In genomic region chr17:29622337-29623282, GRCh38 we compare ENCODE assay signal across 7 cellular contexts. TPM values are rescaled to one million over a fixed set of nuclear protein-coding genes. Genes with fewer than 3 reads are reported as not detected.
DNase-seq lines count a peak whose midpoint lies in the region; ATAC-seq and TF ChIP-seq lines count a peak whose summit lies in the region.

Gene CORO6, minus strand, starts transcription at chr17:29622912. Its CDS starts 1,491 bp downstream, at chr17:29621421.

- H3K27ac ChIP-seq in SJSA1: no peak within 1 kb of the TSS
- H3K27ac ChIP-seq in adrenal gland: no peak within 1 kb of the TSS
- H3K27ac ChIP-seq in right atrium auricular region: peak within 1 kb of the TSS; percentile 82 to 86
- peak within 1 kb of the TSS; percentile 26 to 70 for H3K27ac ChIP-seq in prostate gland

- H3K27me3 ChIP-seq in SJSA1 (replicated peaks) (no peaks in the 10 kb centered on the region), adrenal gland (no peaks in the 10 kb centered on the region), right atrium auricular region (no peaks in the 10 kb centered on the region), prostate gland (replicated peaks; ENCODE audit: insufficient read depth) (no peaks in the 10 kb centered on the region)

- peak in 1 of 2 experiments; percentile 55 for DNase-seq in SJSA1 (ENCODE audit: low read depth in 1 of 2, low spot score in 2 of 2)
- peak in 6 of 7 donors; percentile 30 to 62 (median 50) for DNase-seq in adrenal gland
- DNase-seq in right atrium auricular region (ENCODE audit: low spot score): no peak
- no peak for DNase-seq in prostate gland (ENCODE audit: low spot score)

- WGBS in adrenal gland, 4 donors: 2 to 29% (median 5%) methylated on average over 12 to 77 of the region's 77 CpGs
- WGBS in prostate gland: 9% methylated on average over 54 of the region's 77 CpGs

- TF ChIP-seq CTCF in adrenal gland (IDR thresholded peaks at IDR 0.05) (no peak), right atrium auricular region (IDR thresholded peaks at IDR 0.05) (no peak), prostate gland (IDR thresholded peaks at IDR 0.05) (no peak)

- intact Hi-C loops in adrenal gland (cut with DNase I) (loop anchor here in 1 of 2 donors (10.0 kb wide), 2 partner anchors 62 to 152 kb away; no protein-coding TSS in a partner anchor), prostate gland (cut with DNase I) (no loop called here)

- H3K4me3 ChIP-seq in SJSA1 (peak within 1 kb of the TSS; percentile 52), adrenal gland (peak within 1 kb of the TSS; percentile 18 to 67 (median 34)), right atrium auricular region (peak within 1 kb of the TSS; percentile 57 to 69), prostate gland (peak within 1 kb of the TSS; percentile 50 to 55)

- H3K9me3 ChIP-seq in SJSA1 (replicated peaks) (peaks cover 3% of the 10 kb centered on the region; the same call in 1 of the 2 replicates), adrenal gland (replicated peaks in 1 of 3) (no peaks in the 10 kb centered on the region), right atrium auricular region (no peaks in the 10 kb centered on the region), prostate gland (no peaks in the 10 kb centered on the region)

- H3K4me1 ChIP-seq in SJSA1 (replicated peaks): peaks cover 28% of the 10 kb centered on the region
- H3K4me1 ChIP-seq in adrenal gland (replicated peaks in 1 of 2): peaks cover 4 to 18% of the 10 kb centered on the region in 2 donors
- H3K4me1 ChIP-seq in right atrium auricular region: peaks cover 0 to 58% of the 10 kb centered on the region in 2 donors
- H3K4me1 ChIP-seq in prostate gland (replicated peaks): no peaks in the 10 kb centered on the region

- H3K36me3 ChIP-seq in SJSA1: no peaks in the 10 kb centered on the region; the same call in 1 of the 2 replicates
- H3K36me3 ChIP-seq in adrenal gland (replicated peaks in 1 of 2): no peaks in the 10 kb centered on the region
- no peaks in the 10 kb centered on the region for H3K36me3 ChIP-seq in right atrium auricular region
- no peaks in the 10 kb centered on the region for H3K36me3 ChIP-seq in prostate gland

- peak; percentile 17 for TF ChIP-seq POLR2A in GM15510 (IDR thresholded peaks at IDR 0.05; ENCODE audit: borderline replicate concordance, extremely low read depth, insufficient read length)
- no peak for TF ChIP-seq POLR2A in adrenal gland (IDR thresholded peaks at IDR 0.05)
- no peak for TF ChIP-seq POLR2A in prostate gland (IDR thresholded peaks at IDR 0.05)

- ATAC-seq in HG03280 (IDR thresholded peaks at IDR 0.05; ENCODE audit: unreplicated experiment): peak; percentile 49
- no peak for ATAC-seq in GM21528 (IDR thresholded peaks at IDR 0.05; ENCODE audit: low FRiP score, unreplicated experiment)

RNA-seq across cellular contexts. Expression of gene CORO6, which starts in this region (rescaled TPM):
- 0.45 and 4.2 TPM in 2 replicates for total RNA-seq in SJSA1 (2014; rRNA removed; shearing (Covaris generic))
- total RNA-seq in adrenal gland (10 to 100 TPM in 1 of 8 donors, 1 to 10 TPM in 7; 1.1 to 14.8 (median 5.6) TPM), right atrium auricular region (10 to 100 TPM; 65.0 to 87.6 TPM), prostate gland (10 to 100 TPM; 23.4 to 33.5 TPM)
- polyA plus RNA-seq in adrenal gland: 10 to 100 TPM in 2 of 3 donors, under 1 TPM in 1; 0.44 to 34.0 (median 25.5) TPM

Comparison
In these comparisons a context has a peak if more than half of its experiments do, and no peak if none do; other contexts are left out.
1. DNase-seq: peak in adrenal gland (6 of 7); none in right atrium auricular region (single experiment) and prostate gland (single experiment).
2. H3K27ac ChIP-seq: peak in right atrium auricular region (2 of 2) and prostate gland (2 of 2); none in SJSA1 (single experiment) and adrenal gland (0 of 5).
3. Peak in every context shown above with its lines, with median percentiles within 50 percentile points of each other: H3K4me3 ChIP-seq.